8 cellular contexts compared by ENCODE assay signal in the genomic region with DNA sequence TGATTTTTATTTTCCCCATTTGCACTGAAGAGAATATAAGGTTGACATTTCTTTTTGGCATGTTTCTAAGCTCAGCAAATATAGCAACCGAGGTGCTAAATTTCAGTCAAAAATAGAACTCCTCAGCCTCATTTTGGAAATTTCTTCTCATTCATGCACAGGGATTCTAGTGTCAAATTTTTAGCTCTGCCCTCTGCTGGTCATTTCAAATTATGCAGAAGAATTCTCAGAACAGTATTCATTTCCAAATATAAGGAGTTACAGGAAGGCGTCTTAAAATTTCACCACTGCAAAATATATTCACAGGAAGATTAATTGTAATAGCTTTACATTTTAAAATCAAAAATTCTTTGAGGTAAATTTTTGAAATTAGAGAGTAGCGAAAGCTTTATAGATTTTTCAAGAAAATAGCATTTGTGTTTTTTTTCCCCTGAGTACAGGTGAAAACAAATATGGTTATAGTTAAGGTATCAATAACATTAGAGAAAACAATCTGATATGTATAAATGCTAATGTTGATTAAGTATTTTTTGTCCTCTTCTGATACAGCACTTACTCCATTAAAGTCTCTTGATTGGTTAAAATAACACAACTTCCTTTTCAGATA. TPM values are rescaled to one million over a fixed set of nuclear protein-coding genes. Genes with fewer than 3 reads are reported as not detected.
DNase-seq lines count a peak whose midpoint lies in the region; ATAC-seq, FAIRE-seq and TF ChIP-seq lines count a peak whose summit lies in the region.

No MANE protein-coding gene starts in this region.

- H3K36me3 Mint-ChIP-seq in MCF 10A (ENCODE audit: insufficient read depth, unreplicated experiment), result no peaks in the 10 kb centered on the region

- peaks cover 13% of the 10 kb centered on the region for H3K27me3 Mint-ChIP-seq in MCF 10A (ENCODE audit: insufficient read depth, unreplicated experiment)

- 0% methylated on average over 1 of the region's 3 CpGs for WGBS in mesenchymal stem cell

- H3K9ac ChIP-seq in mesenchymal stem cell (ENCODE audit: low read length), result no peak overlapping the region

- no peak overlapping the region for H4K91ac ChIP-seq in mesenchymal stem cell (ENCODE audit: low read length)

- H3K4me2 ChIP-seq in mesenchymal stem cell (ENCODE audit: low read length, poor library complexity, severe bottlenecking), result no peak overlapping the region

- no peak overlapping the region for H3K14ac ChIP-seq in mesenchymal stem cell (ENCODE audit: low read length in 2 of 2)

- no peak for ATAC-seq in HG02588 (IDR thresholded peaks at IDR 0.05; ENCODE audit: unreplicated experiment)

- no peak for TF ChIP-seq POLR2A in GM12892 (IDR thresholded peaks at IDR 0.05; ENCODE audit: low read depth, low read length)

- H3K36me3 ChIP-seq in H7 (replicated peaks; ENCODE audit: control insufficient read depth, insufficient read depth, low read length), result no peaks in the 10 kb centered on the region
- peaks cover 0 to 6% of the 10 kb centered on the region in 2 experiments for H3K36me3 ChIP-seq in mesenchymal stem cell (ENCODE audit: control insufficient read depth in 1 of 2, insufficient read depth in 2 of 2, low read depth in 1 of 2, low read length in 2 of 2)

- no TSS peak for BruUV-seq in MCF 10A (replicated peaks; lab: Mats Ljungman, UMichigan)

- no peak overlapping the region for H3K4ac ChIP-seq in mesenchymal stem cell (ENCODE audit: low read depth in 1 of 2, low read length in 2 of 2)

- peak; percentile 4 for DNase-seq in DMS53 treated with DMSO at 0.1 percent for 48 hours (lab: John Stamatoyannopoulos, UW; ENCODE audit: unreplicated experiment)
- peak; percentile 25 for DNase-seq in H7
- peak; percentile 66 for DNase-seq in NCI-H2227 (lab: John Stamatoyannopoulos, UW; ENCODE audit: unreplicated experiment)
- DNase-seq in MCF 10A (ENCODE audit: unreplicated experiment), result peak; percentile 75
- DNase-seq in mesenchymal stem cell, result peak; percentile 50
- DNase-seq in GM12892 (ENCODE audit: insufficient read length), result no peak
- DNase-seq in cardiac septum (ENCODE audit: low spot score), result no peak

- H3K18ac ChIP-seq in mesenchymal stem cell (ENCODE audit: low read depth in 1 of 2, low read length in 2 of 2), result no peak overlapping the region

- H3K4me3 ChIP-seq in H7 (ENCODE audit: insufficient read depth, low read depth, low read length), result no peak overlapping the region
- H3K4me3 ChIP-seq in mesenchymal stem cell (ENCODE audit: insufficient read depth in 1 of 2, low read depth in 1 of 2, low read length in 2 of 2), result no peak overlapping the region

- H2BK5ac ChIP-seq in mesenchymal stem cell (ENCODE audit: low read depth, low read length, poor library complexity, severe bottlenecking), result no peak overlapping the region

- CTCF ChIA-PET in MCF 10A (lab: Yijun Ruan, JAX), result interaction anchor here (0.5 to 8.2 kb wide), 86 partner anchors 9 to 1336 kb away, joined by 3 to 198 read pairs (median 4); a partner anchor contains a TSS

- intact Hi-C loops in MCF 10A (cut with micrococcal nuclease) (loop anchor here (1.0 to 2.0 kb wide), 2 partner anchors 122 to 199 kb away; no protein-coding TSS in a partner anchor), cardiac septum (cut with DNase I) (loop anchor here (2.0 kb wide), 1 partner anchor 123 kb away; no protein-coding TSS in a partner anchor)

- no peak overlapping the region for H2AK5ac ChIP-seq in mesenchymal stem cell (ENCODE audit: low read length, severe bottlenecking)

- H3K27me3 ChIP-seq in H7 (ENCODE audit: control insufficient read depth, insufficient read depth, low read length) (no peaks in the 10 kb centered on the region), mesenchymal stem cell (ENCODE audit: control insufficient read depth in 1 of 2, insufficient read depth in 1 of 2, low read length in 2 of 2) (peaks cover 0 to 3% of the 10 kb centered on the region in 2 experiments)

- no peaks in the 10 kb centered on the region for H3K9me3 Mint-ChIP-seq in MCF 10A (ENCODE audit: unreplicated experiment)

- H3K4me1 Mint-ChIP-seq in MCF 10A (ENCODE audit: insufficient read depth, unreplicated experiment), result no peaks in the 10 kb centered on the region

- H2BK12ac ChIP-seq in mesenchymal stem cell (ENCODE audit: low read length in 2 of 2), result no peak overlapping the region

- POLR2A ChIA-PET in MCF 10A (lab: Yijun Ruan, JAX), result interaction anchor here (0.7 to 2.0 kb wide), 5 partner anchors 9 to 634 kb away, joined by 3 to 5 read pairs (median 3); no protein-coding TSS in a partner anchor

- peaks cover 20% of the 10 kb centered on the region for H3K79me1 ChIP-seq in mesenchymal stem cell (replicated peaks; ENCODE audit: low read length, poor library complexity, severe bottlenecking)

- H3K9me3 ChIP-seq in mesenchymal stem cell (ENCODE audit: control insufficient read depth, low read length), result no peaks in the 10 kb centered on the region

- H4K8ac ChIP-seq in mesenchymal stem cell (ENCODE audit: low read length), result no peak overlapping the region

- H3K4me3 Mint-ChIP-seq in MCF 10A (ENCODE audit: unreplicated experiment), result no peak overlapping the region

- H2BK120ac ChIP-seq in mesenchymal stem cell (ENCODE audit: low read depth, low read length), result no peak overlapping the region

- no peak overlapping the region for H3K27ac Mint-ChIP-seq in MCF 10A (ENCODE audit: low read depth, unreplicated experiment)

- H2AFZ ChIP-seq in mesenchymal stem cell (ENCODE audit: low read depth, low read length), result no peak overlapping the region

- no peak overlapping the region for H3K27ac ChIP-seq in mesenchymal stem cell (ENCODE audit: low read length, poor library complexity, severe bottlenecking)

- H3K23ac ChIP-seq in mesenchymal stem cell (ENCODE audit: low read length in 2 of 2), result no peak overlapping the region

- TF ChIP-seq CTCF in MCF 10A (IDR thresholded peaks at IDR 0.05; ENCODE audit: unreplicated experiment), result peak; percentile 86

- H2BK15ac ChIP-seq in mesenchymal stem cell (ENCODE audit: low read depth, poor library complexity, severe bottlenecking), result no peak overlapping the region

- no peak for FAIRE-seq in GM12892 (lab: Jason Lieb, UNC)

- H3K4me1 ChIP-seq in mesenchymal stem cell (ENCODE audit: control insufficient read depth, insufficient read depth, low read depth, low read length), result no peaks in the 10 kb centered on the region

RNA-seq across cellular contexts. Expression of a gene that starts 57.9 kb away (rescaled TPM):
- total RNA-seq in H7 (2014; rRNA removed; shearing (Covaris generic)), result 0.59 and 0.83 TPM in 2 replicates
- total RNA-seq in MCF 10A (2022), result 5.3 and 8.6 TPM in 2 replicates
- 5.4 TPM for polyA plus RNA-seq in mesenchymal stem cell (2013, experiment 1 of 2)
- 6.1 TPM for polyA plus RNA-seq in mesenchymal stem cell (2013, experiment 2 of 2)
- polyA plus RNA-seq in GM12892 (2012; ENCODE audit: missing spikeins), result not detected
- total RNA-seq in cardiac septum, result 0.38 TPM

Comparison
In these comparisons a context has a peak if more than half of its experiments do, and no peak if none do; other contexts are left out.
1. DNase-seq: peak in DMS53 treated with DMSO at 0.1 percent for 48 hours (single experiment), H7 (single experiment), NCI-H2227 (single experiment), MCF 10A (single experiment) and mesenchymal stem cell (single experiment); none in GM12892 (single experiment) and cardiac septum (single experiment).